ENCODE assay signal across 8 cellular contexts in the genomic region with DNA sequence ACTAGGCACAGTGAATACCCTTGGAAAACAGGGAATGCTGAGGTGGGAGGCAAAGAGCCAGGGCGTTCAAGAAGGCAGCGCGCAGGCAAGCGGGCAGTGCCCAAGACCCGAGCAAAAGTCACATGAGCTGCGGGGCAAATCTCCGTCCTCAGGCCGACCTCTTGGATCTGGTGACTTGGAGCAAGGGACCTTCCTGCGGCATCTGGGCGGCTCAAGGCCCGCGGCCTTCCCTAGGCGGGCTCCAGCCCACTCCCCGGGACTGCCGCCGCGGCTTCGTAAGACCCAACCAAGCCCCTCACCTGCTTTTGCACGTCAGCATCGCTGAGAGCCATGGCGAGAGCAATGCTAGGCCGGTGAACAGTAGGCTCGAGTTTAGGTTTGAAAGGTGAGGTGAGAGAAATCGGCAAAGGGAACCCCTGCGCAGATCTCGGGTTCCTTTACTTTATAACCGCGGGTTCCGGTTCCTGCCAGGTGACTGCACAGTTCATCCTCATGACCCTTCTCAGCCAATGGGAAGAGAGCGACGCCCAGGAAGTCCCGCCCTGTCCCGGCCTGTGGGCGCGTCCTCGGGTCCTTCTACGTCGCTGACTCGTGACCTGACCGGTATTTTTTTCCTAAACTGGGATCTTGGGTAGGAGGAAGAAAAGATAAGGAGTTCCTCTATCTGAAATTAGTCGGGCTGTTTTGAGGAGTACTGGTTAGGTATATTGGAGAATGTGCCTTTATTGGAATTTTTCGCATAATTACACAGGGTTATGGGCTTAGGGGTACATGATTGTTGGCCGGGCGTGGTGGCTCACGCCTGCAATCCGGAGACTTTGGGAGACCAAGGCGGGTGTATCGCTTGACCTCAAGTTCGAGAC. TPM values are rescaled to one million over a fixed set of nuclear protein-coding genes. Genes with fewer than 3 reads are reported as not detected.
DNase-seq lines count a peak whose midpoint lies in the region; ATAC-seq and TF ChIP-seq lines count a peak whose summit lies in the region.

A gene (minus strand): TSS at position 446 of the 863 bp plus-strand sequence. CDS start 114 bp downstream, at position 332.

- peaks cover 22% of the 10 kb centered on the region for H3K4me1 ChIP-seq in CD8-positive, alpha-beta memory T cell (ENCODE audit: insufficient read depth, low read length)
- peaks cover 5 to 9% of the 10 kb centered on the region in 2 donors for H3K4me1 ChIP-seq in lung (ENCODE audit: control insufficient read depth in 2 of 2, insufficient read depth in 2 of 2, low read length in 2 of 2)

- no peaks in the 10 kb centered on the region for H3K36me3 ChIP-seq in CD8-positive, alpha-beta memory T cell (ENCODE audit: insufficient read depth, low read length)
- H3K36me3 ChIP-seq in lung (ENCODE audit: control insufficient read depth in 2 of 2, insufficient read depth in 2 of 2, low read length in 2 of 2) = peaks cover 0 to 7% of the 10 kb centered on the region in 2 donors

- no peak for TF ChIP-seq CTCF in lung (IDR thresholded peaks at IDR 0.05; ENCODE audit: control extremely low read depth, extremely low read depth)

- no peaks in the 10 kb centered on the region for H3K9me3 ChIP-seq in CD8-positive, alpha-beta memory T cell (ENCODE audit: low read length)
- no peaks in the 10 kb centered on the region for H3K9me3 ChIP-seq in lung (ENCODE audit: control insufficient read depth in 2 of 2, insufficient read depth in 1 of 2, low read length in 1 of 2)

- H3K4me3 Mint-ChIP-seq in CD8-positive, alpha-beta memory T cell = peak within 1 kb of the TSS; percentile 93 to 99 (median 98)

- no peaks in the 10 kb centered on the region for H3K27me3 Mint-ChIP-seq in CD8-positive, alpha-beta memory T cell

- WGBS in lung, 2 donors = 0% methylated on average over 49 of the region's 49 CpGs

- H3K4me3 ChIP-seq in CD8-positive, alpha-beta memory T cell (ENCODE audit: low read length) = peak within 1 kb of the TSS; percentile 100
- H3K4me3 ChIP-seq in lung = peak within 1 kb of the TSS; percentile 100

- H3K27me3 ChIP-seq in CD8-positive, alpha-beta memory T cell (ENCODE audit: insufficient read depth, low read length, poor library complexity, severe bottlenecking) = no peaks in the 10 kb centered on the region
- no peaks in the 10 kb centered on the region for H3K27me3 ChIP-seq in lung (ENCODE audit: control insufficient read depth, insufficient read depth)

- POLR2A ChIA-PET in CD8-positive, alpha-beta memory T cell (lab: Charles Lee) = interaction anchor here (1.0 kb wide), 1 partner anchor 10 kb away, joined by 3 read pairs; a partner anchor contains a TSS

- CTCF ChIA-PET in CD8-positive, alpha-beta memory T cell (lab: Charles Lee) = no interaction called here

- peaks cover 25 to 44% (median 41%) of the 10 kb centered on the region in 3 donors for H3K4me1 Mint-ChIP-seq in CD8-positive, alpha-beta memory T cell

- ATAC-seq in GM19468 (IDR thresholded peaks at IDR 0.05; ENCODE audit: extremely low read depth, unreplicated experiment) (peak; percentile 81), lung (ENCODE audit: insufficient read depth, low FRiP score) (peak; percentile 100)

- DNase-seq in CD8-positive, alpha-beta memory T cell = peak; percentile 92 to 97 (median 94)
- DNase-seq in HS-5 (ENCODE audit: low read depth) (peak; percentile 84), lung (ENCODE audit: low spot score) (peak; percentile 98)
- DNase-seq in NK-92 treated with Interleukin-12 subunit alpha and Interleukin-12 subunit beta, amount 100 ng/mL, for 24 hours (lab: John Stamatoyannopoulos, UW) = peak; percentile 80
- DNase-seq in activated CD8-positive, alpha-beta memory T cell treated with anti-CD3 and anti-CD28 coated beads for 24 hours = peak; percentile 96
- peak; percentile 91 for DNase-seq in effector CD8-positive, alpha-beta T cell (lab: John Stamatoyannopoulos, UW)
- DNase-seq in stimulated activated CD4-positive, alpha-beta T cell treated with anti-CD3 and anti-CD28 coated beads, TNF-alpha, amount 100 ng/mL, for 4 hours (ENCODE audit: low read depth in 3 of 3) = peak; percentile 81 to 91 (median 89)

- H3K9me3 Mint-ChIP-seq in CD8-positive, alpha-beta memory T cell = no peaks in the 10 kb centered on the region

- peak within 1 kb of the TSS; percentile 99 for H3K27ac ChIP-seq in CD8-positive, alpha-beta memory T cell (ENCODE audit: low read depth, low read length)
- peak within 1 kb of the TSS; percentile 98 to 99 for H3K27ac ChIP-seq in lung (ENCODE audit: low read depth in 1 of 2, low read length in 1 of 2)

- peaks cover 0 to 30% (median 0%) of the 10 kb centered on the region in 3 donors for H3K36me3 Mint-ChIP-seq in CD8-positive, alpha-beta memory T cell

- H3K27ac Mint-ChIP-seq in CD8-positive, alpha-beta memory T cell = peak within 1 kb of the TSS; percentile 95 to 99 (median 99)

RNA-seq across cellular contexts. Expression of the gene that starts here (rescaled TPM):
- 10 to 100 TPM; 96.0 to 97.6 TPM for total RNA-seq in CD8-positive, alpha-beta memory T cell
- 119 TPM for polyA plus RNA-seq in CD8-positive, alpha-beta memory T cell
- 100 to 1,000 TPM; 120 to 128 TPM for total RNA-seq in lung
- 100 to 1,000 TPM; 109 to 199 TPM for polyA plus RNA-seq in lung

Comparison
In these comparisons a context has a peak if more than half of its experiments do, and no peak if none do; other contexts are left out.
1. Peak in every context shown above with its lines: DNase-seq, ATAC-seq, H3K4me3 ChIP-seq and H3K27ac ChIP-seq.